1 cellular context compared by ENCODE assay signal in the genomic region with DNA sequence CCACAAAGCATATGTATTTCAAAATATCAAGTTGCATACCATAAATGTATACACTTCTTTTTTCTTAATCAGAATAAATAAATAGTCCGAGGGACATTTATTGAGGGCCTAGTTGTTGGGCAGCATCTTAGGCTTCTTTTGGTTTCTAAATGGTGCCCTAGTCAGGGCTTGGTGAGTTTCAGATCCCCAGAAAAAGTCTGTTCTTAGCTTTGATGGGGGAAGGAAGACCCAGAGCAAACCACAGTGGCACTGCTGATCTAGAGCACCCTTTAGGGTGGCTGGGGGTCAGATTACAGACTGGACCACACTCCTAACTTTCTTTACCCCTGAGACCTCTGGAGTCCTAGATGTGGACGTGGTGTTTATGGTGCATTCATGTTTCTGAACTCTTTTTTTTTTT.
TF ChIP-seq lines count a peak whose summit lies in the region.

No MANE protein-coding gene starts in this region.

TF ChIP-seq in SK-N-SH, 30 proteins besides CTCF, POLR2A, EP300 and RAD21 (continued from another document):
- TF ChIP-seq FOXJ3 (CRISPR knock-in tag; IDR thresholded peaks at IDR 0.05) (no peak), GABPA (IDR thresholded peaks at IDR 0.05; ENCODE audit: low read depth) (no peak), CHD2 (IDR thresholded peaks at IDR 0.05; ENCODE audit: low read length, partially characterized antibody) (no peak), ELF1 (IDR thresholded peaks at IDR 0.05) (no peak)
- TF ChIP-seq, protein P1, sequence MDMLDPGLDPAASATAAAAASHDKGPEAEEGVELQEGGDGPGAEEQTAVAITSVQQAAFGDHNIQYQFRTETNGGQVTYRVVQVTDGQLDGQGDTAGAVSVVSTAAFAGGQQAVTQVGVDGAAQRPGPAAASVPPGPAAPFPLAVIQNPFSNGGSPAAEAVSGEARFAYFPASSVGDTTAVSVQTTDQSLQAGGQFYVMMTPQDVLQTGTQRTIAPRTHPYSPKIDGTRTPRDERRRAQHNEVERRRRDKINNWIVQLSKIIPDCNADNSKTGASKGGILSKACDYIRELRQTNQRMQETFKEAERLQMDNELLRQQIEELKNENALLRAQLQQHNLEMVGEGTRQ (IDR thresholded peaks at IDR 0.05; ENCODE audit: borderline replicate concordance, low read depth, low read length), result no peak
- TF ChIP-seq, protein P2, sequence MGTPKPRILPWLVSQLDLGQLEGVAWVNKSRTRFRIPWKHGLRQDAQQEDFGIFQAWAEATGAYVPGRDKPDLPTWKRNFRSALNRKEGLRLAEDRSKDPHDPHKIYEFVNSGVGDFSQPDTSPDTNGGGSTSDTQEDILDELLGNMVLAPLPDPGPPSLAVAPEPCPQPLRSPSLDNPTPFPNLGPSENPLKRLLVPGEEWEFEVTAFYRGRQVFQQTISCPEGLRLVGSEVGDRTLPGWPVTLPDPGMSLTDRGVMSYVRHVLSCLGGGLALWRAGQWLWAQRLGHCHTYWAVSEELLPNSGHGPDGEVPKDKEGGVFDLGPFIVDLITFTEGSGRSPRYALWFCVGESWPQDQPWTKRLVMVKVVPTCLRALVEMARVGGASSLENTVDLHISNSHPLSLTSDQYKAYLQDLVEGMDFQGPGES (IDR thresholded peaks at IDR 0.05; ENCODE audit: low read depth, low read length), result no peak
